14 cellular contexts compared by ENCODE assay signal in the genomic region with DNA sequence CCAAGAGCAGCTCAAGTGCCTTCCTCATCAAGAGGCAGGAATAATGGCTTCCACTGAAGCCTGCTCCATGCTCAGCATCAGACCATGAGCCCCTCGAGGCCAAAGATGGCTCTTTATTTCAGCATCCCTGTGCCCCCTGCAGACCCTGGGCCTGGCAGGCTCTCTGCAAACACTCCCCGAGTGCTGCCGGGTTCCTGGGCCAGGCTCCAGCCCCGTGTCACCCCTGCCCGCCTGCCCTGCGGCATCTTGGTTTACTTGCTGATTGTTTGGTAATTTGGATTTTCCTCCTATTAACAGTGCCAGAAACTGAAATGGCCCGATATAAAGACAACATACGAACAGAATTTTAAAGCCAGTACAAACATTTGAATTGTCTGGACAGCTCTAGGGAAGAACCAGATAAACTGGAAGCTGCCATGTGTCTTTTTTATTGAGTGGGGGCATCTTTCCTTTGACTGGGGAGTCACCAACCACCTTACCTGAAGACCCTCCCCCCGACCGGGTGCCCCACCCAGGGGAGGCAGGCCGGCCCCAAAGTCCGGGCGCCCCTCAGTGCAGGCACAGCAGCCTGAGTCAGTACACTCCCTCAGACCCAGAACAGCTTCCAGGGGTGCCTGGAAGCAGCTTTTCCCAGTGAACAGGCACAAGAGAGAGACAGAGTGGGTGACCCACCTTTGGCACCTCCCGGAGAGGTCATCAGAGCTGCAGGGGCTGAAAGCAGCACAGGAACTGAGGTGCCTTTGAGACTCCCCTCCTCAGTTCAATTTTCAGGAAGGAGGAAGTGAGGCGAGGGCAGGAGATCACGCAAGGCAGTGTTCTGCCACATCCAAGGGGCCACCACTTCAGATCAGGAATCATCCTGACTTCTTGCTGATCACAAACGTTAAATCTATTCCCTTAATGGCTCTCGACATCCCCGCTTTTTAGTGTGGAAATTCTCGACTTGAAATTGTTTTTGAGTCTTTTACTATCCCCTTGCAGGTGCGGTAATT. TPM values are rescaled to one million over a fixed set of nuclear protein-coding genes. Genes with fewer than 3 reads are reported as not detected.
DNase-seq lines count a peak whose midpoint lies in the region; ATAC-seq and TF ChIP-seq lines count a peak whose summit lies in the region.
"Had no signal": no experiment of that assay in that cellular context is flagged by ENCODE, and none has a peak within 500 bp of the region (broad histone marks: within the 10 kb centered on the region; RNA-seq: fewer than 3 reads in every experiment).

No MANE protein-coding gene starts in this region.

- no peaks in the 10 kb centered on the region for H3K36me3 ChIP-seq in sigmoid colon

- peaks cover 34% of the 10 kb centered on the region for H3K4me1 Mint-ChIP-seq in activated T-cell treated with anti-CD3 and anti-CD28 coated beads, Interleukin-2, amount 50 U/mL, for 72 hours (ENCODE audit: low read depth)

- H3K27ac ChIP-seq in epithelial cell of prostate = peak overlapping the region; percentile 82
- H3K27ac ChIP-seq in sigmoid colon = peak overlapping the region in 3 of 4 donors; percentile 5 to 67 (median 13)

- no peaks in the 10 kb centered on the region for H3K27me3 Mint-ChIP-seq in activated T-cell treated with anti-CD3 and anti-CD28 coated beads, Interleukin-2, amount 50 U/mL, for 72 hours (ENCODE audit: low read depth)
- H3K27me3 Mint-ChIP-seq: activated CD4-positive, alpha-beta T cell treated with anti-CD3 and anti-CD28 coated beads, Interleukin-2, amount 10 ng/mL, durations not matched to agents 24 days and 14 days had no signal

- H3K4me1 ChIP-seq in sigmoid colon = peaks cover 0 to 62% (median 49%) of the 10 kb centered on the region in 4 donors

- no peak for TF ChIP-seq POLR2A in sigmoid colon (IDR thresholded peaks at IDR 0.05)

- H3K36me3 Mint-ChIP-seq in activated T-cell treated with anti-CD3 and anti-CD28 coated beads, Interleukin-2, amount 50 U/mL, for 72 hours (ENCODE audit: insufficient read depth in 2 of 2) = no peaks in the 10 kb centered on the region

- intact Hi-C loops in sigmoid colon (cut with DNase I) = no loop called here

- TF ChIP-seq EP300 in sigmoid colon (IDR thresholded peaks at IDR 0.05) = no peak

- H3K4me3 ChIP-seq in sigmoid colon = no peak overlapping the region
- H3K4me3 ChIP-seq: skin epidermis had no signal

- H3K27ac Mint-ChIP-seq in activated T-cell treated with anti-CD3 and anti-CD28 coated beads, Interleukin-2, amount 50 U/mL, for 72 hours = peak overlapping the region; percentile 54
- H3K27ac Mint-ChIP-seq: activated CD4-positive, alpha-beta T cell treated with anti-CD3 and anti-CD28 coated beads, Interleukin-2, amount 10 ng/mL, durations not matched to agents 24 days and 14 days had no signal

- H3K9me3 ChIP-seq in sigmoid colon = no peaks in the 10 kb centered on the region

- ATAC-seq in activated T-cell treated with anti-CD3 and anti-CD28 coated beads, Interleukin-2, amount 50 U/mL, for 72 hours (replicated peaks in 1 of 2) = no peak
- no peak for ATAC-seq in HG02981 (IDR thresholded peaks at IDR 0.05; ENCODE audit: unreplicated experiment)
- no peak for ATAC-seq in GM19467 (IDR thresholded peaks at IDR 0.05; ENCODE audit: unreplicated experiment)

- H3K4me3 Mint-ChIP-seq in activated T-cell treated with anti-CD3 and anti-CD28 coated beads, Interleukin-2, amount 50 U/mL, for 72 hours = no peak overlapping the region
- H3K4me3 Mint-ChIP-seq: activated CD4-positive, alpha-beta T cell treated with anti-CD3 and anti-CD28 coated beads, Interleukin-2, amount 10 ng/mL, durations not matched to agents 24 days and 14 days had no signal

- no peak for DNase-seq in activated T-cell treated with anti-CD3 and anti-CD28 coated beads, Interleukin-2, amount 50 U/mL, for 72 hours
- DNase-seq in activated T-cell treated with anti-CD3 and anti-CD28 coated beads for 4 hours = no peak
- DNase-seq in NOMO-1 treated with dmso at 0.1 percent for 144 hours (lab: John Stamatoyannopoulos, UW; ENCODE audit: unreplicated experiment) = peak; percentile 25
- no peak for DNase-seq in epithelial cell of prostate (ENCODE audit: low read depth, low spot score)
- DNase-seq in sigmoid colon = no peak
- DNase-seq in effector CD4-positive, alpha-beta T cell = no peak
- DNase-seq: ACHN; activated CD4-positive, alpha-beta T cell treated with anti-CD3 and anti-CD28 coated beads, Interleukin-2, amount 10 ng/mL, durations not matched to agents 24 days and 14 days; activated effector memory CD4-positive, alpha-beta T cell treated with anti-CD3 and anti-CD28 coated beads, Interleukin-2, amount 50 U/mL, for 16 hours; NCI-H1694 treated with DMSO at 0.1 percent for 48 hours; NCI-H748 treated with DMSO at 0.1 percent for 48 hours had no signal

- H3K27me3 ChIP-seq in sigmoid colon = no peaks in the 10 kb centered on the region

- H3K9me3 Mint-ChIP-seq in activated T-cell treated with anti-CD3 and anti-CD28 coated beads, Interleukin-2, amount 50 U/mL, for 72 hours = peaks cover 0 to 2% of the 10 kb centered on the region in 2 donors
- H3K9me3 Mint-ChIP-seq: activated CD4-positive, alpha-beta T cell treated with anti-CD3 and anti-CD28 coated beads, Interleukin-2, amount 10 ng/mL, durations not matched to agents 24 days and 14 days had no signal

- no peak for TF ChIP-seq CTCF in sigmoid colon (IDR thresholded peaks at IDR 0.05)

- WGBS in sigmoid colon, 2 donors = 84 to 89% methylated on average over 21 of the region's 21 CpGs

RNA-seq across cellular contexts. Expression of a gene that starts 30.6 kb away (rescaled TPM):
- 10 to 100 TPM; 53.4 to 61.8 TPM for total RNA-seq in activated T-cell treated with anti-CD3 and anti-CD28 coated beads, Interleukin-2, amount 50 U/mL, for 72 hours
- 10 to 100 TPM; 39.8 to 68.8 (median 54.3) TPM for total RNA-seq in sigmoid colon
- polyA plus RNA-seq in sigmoid colon = 10 to 100 TPM; 55.3 to 75.4 (median 71.2) TPM
